12 cellular contexts compared by ENCODE assay signal in the genomic region with DNA sequence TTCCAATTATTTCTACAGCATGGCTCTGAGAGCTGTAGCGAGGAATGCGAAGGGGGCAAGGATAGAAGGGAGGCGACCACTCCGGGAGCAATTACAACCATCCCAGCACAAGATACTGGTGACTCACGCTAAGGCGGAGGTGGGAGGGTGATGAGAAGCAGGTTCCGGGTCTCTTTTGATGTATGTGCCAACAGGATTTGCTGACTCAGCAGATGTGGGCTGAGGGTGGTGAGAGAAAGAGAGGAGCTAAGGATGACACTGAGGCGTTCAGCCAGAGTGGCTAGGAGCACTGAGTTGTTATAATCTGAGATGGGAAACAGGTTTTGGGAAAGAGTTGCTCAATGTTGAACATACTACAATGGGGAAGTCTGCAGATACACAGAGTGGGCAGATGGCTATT. TPM values are rescaled to one million over a fixed set of nuclear protein-coding genes. Genes with fewer than 3 reads are reported as not detected.
DNase-seq lines count a peak whose midpoint lies in the region; ATAC-seq and TF ChIP-seq lines count a peak whose summit lies in the region.
"Had no signal": no experiment of that assay in that cellular context is flagged by ENCODE, and none has a peak within 500 bp of the region (broad histone marks: within the 10 kb centered on the region; RNA-seq: fewer than 3 reads in every experiment).

No MANE protein-coding gene starts in this region.

- CTCF ChIA-PET in activated CD8-positive, alpha-beta T cell treated with anti-CD3 and anti-CD28 coated beads for 36 hours (lab: Charles Lee), result no interaction called here
- CTCF ChIA-PET in activated CD8-positive, alpha-beta T cell treated with anti-CD3 and anti-CD28 coated beads, Interleukin-2, amount 10 ng/mL, durations not matched to agents 7 days and 5 days (lab: Charles Lee), result no interaction called here
- CTCF ChIA-PET in RWPE1 (lab: Yijun Ruan, JAX), result no interaction called here

- intact Hi-C loops in activated CD8-positive, alpha-beta T cell treated with anti-CD3 and anti-CD28 coated beads for 36 hours (cut with micrococcal nuclease), result no loop called here
- intact Hi-C loops in sciatic nerve (cut with DNase I), result no loop called here

- H3K4me1 Mint-ChIP-seq in activated CD8-positive, alpha-beta T cell treated with anti-CD3 and anti-CD28 coated beads for 36 hours (ENCODE audit: low read depth), result no peaks in the 10 kb centered on the region
- H3K4me1 Mint-ChIP-seq in activated CD8-positive, alpha-beta T cell treated with anti-CD3 and anti-CD28 coated beads, Interleukin-2, amount 10 ng/mL, durations not matched to agents 7 days and 5 days (ENCODE audit: low read depth), result no peaks in the 10 kb centered on the region

- TF ChIP-seq CTCF in activated CD8-positive, alpha-beta T cell treated with anti-CD3 and anti-CD28 coated beads for 36 hours (IDR thresholded peaks at IDR 0.05), result no peak
- TF ChIP-seq CTCF in RWPE1 (conservative IDR thresholded peaks at IDR 0.05; ENCODE audit: low read depth), result no peak
- no peak for TF ChIP-seq CTCF in fibroblast of villous mesenchyme (IDR thresholded peaks at IDR 0.05; ENCODE audit: insufficient read depth, low read depth, low read length)

- POLR2A ChIA-PET in activated CD8-positive, alpha-beta T cell treated with anti-CD3 and anti-CD28 coated beads for 36 hours (lab: Charles Lee), result no interaction called here
- POLR2A ChIA-PET in activated CD8-positive, alpha-beta T cell treated with anti-CD3 and anti-CD28 coated beads, Interleukin-2, amount 10 ng/mL, durations not matched to agents 7 days and 5 days (lab: Charles Lee), result no interaction called here
- POLR2A ChIA-PET in RWPE1 (lab: Yijun Ruan, JAX; ENCODE audit: low non-redundant PET), result no interaction called here

- no peaks in the 10 kb centered on the region for H3K36me3 Mint-ChIP-seq in activated CD8-positive, alpha-beta T cell treated with anti-CD3 and anti-CD28 coated beads for 36 hours (ENCODE audit: low read depth)
- H3K36me3 Mint-ChIP-seq in activated CD8-positive, alpha-beta T cell treated with anti-CD3 and anti-CD28 coated beads, Interleukin-2, amount 10 ng/mL, durations not matched to agents 7 days and 5 days (ENCODE audit: low read depth), result no peaks in the 10 kb centered on the region

- peak; percentile 34 for DNase-seq in activated CD8-positive, alpha-beta T cell treated with anti-CD3 and anti-CD28 coated beads for 36 hours
- DNase-seq in activated CD8-positive, alpha-beta T cell treated with anti-CD3 and anti-CD28 coated beads, Interleukin-2, amount 10 ng/mL, durations not matched to agents 7 days and 5 days, result no peak
- DNase-seq in RWPE1 (ENCODE audit: low spot score) (peak; percentile 86), fibroblast of villous mesenchyme (ENCODE audit: low read depth) (peak; percentile 84), NCI-H2029 treated with DMSO at 0.1 percent for 48 hours (lab: John Stamatoyannopoulos, UW) (no peak), sciatic nerve (ENCODE audit: low spot score) (no peak), GM19238 (ENCODE audit: insufficient read length, low spot score) (no peak)
- peak; percentile 28 for DNase-seq in stimulated activated CD4-positive, alpha-beta T cell treated with anti-CD3 and anti-CD28 coated beads, Interleukin-2, amount 100 ng/mL, for 4 hours (ENCODE audit: low read depth)
- DNase-seq: midbrain, NCI-H510A treated with DMSO at 0.1 percent for 48 hours, sigmoid colon, T-cell had no signal

- peaks cover 8% of the 10 kb centered on the region for H3K27me3 Mint-ChIP-seq in activated CD8-positive, alpha-beta T cell treated with anti-CD3 and anti-CD28 coated beads for 36 hours
- peaks cover 7% of the 10 kb centered on the region for H3K27me3 Mint-ChIP-seq in activated CD8-positive, alpha-beta T cell treated with anti-CD3 and anti-CD28 coated beads, Interleukin-2, amount 10 ng/mL, durations not matched to agents 7 days and 5 days (ENCODE audit: low read depth)

- H3K4me3 Mint-ChIP-seq in activated CD8-positive, alpha-beta T cell treated with anti-CD3 and anti-CD28 coated beads for 36 hours, result no peak overlapping the region
- H3K4me3 Mint-ChIP-seq in activated CD8-positive, alpha-beta T cell treated with anti-CD3 and anti-CD28 coated beads, Interleukin-2, amount 10 ng/mL, durations not matched to agents 7 days and 5 days, result no peak overlapping the region
- H3K4me3 Mint-ChIP-seq: T-cell had no signal

- no peak overlapping the region for H3K27ac Mint-ChIP-seq in activated CD8-positive, alpha-beta T cell treated with anti-CD3 and anti-CD28 coated beads for 36 hours
- H3K27ac Mint-ChIP-seq in activated CD8-positive, alpha-beta T cell treated with anti-CD3 and anti-CD28 coated beads, Interleukin-2, amount 10 ng/mL, durations not matched to agents 7 days and 5 days, result no peak overlapping the region
- H3K27ac Mint-ChIP-seq: T-cell had no signal

- ATAC-seq in activated CD8-positive, alpha-beta T cell treated with anti-CD3 and anti-CD28 coated beads for 36 hours, result peak; percentile 47
- ATAC-seq in activated CD8-positive, alpha-beta T cell treated with anti-CD3 and anti-CD28 coated beads, Interleukin-2, amount 10 ng/mL, durations not matched to agents 7 days and 5 days, result no peak
- no peak for ATAC-seq in sciatic nerve
- ATAC-seq: T-cell had no signal

- peaks cover 7% of the 10 kb centered on the region for H3K9me3 Mint-ChIP-seq in activated CD8-positive, alpha-beta T cell treated with anti-CD3 and anti-CD28 coated beads for 36 hours
- H3K9me3 Mint-ChIP-seq in activated CD8-positive, alpha-beta T cell treated with anti-CD3 and anti-CD28 coated beads, Interleukin-2, amount 10 ng/mL, durations not matched to agents 7 days and 5 days (ENCODE audit: insufficient read depth), result no peaks in the 10 kb centered on the region

- H3K4me3 ChIP-seq in fibroblast of villous mesenchyme (ENCODE audit: low read depth, low read length), result no peak overlapping the region
- H3K4me3 ChIP-seq: sigmoid colon had no signal

- H3K27ac ChIP-seq in RWPE1, result no peak overlapping the region
- H3K27ac ChIP-seq: sigmoid colon had no signal

RNA-seq across cellular contexts. Expression of a gene that starts 9.3 kb away (rescaled TPM):
- 10 to 100 TPM; 49.3 to 51.0 TPM for total RNA-seq in activated CD8-positive, alpha-beta T cell treated with anti-CD3 and anti-CD28 coated beads for 36 hours
- 10 to 100 TPM; 35.0 to 36.9 TPM for total RNA-seq in activated CD8-positive, alpha-beta T cell treated with anti-CD3 and anti-CD28 coated beads, Interleukin-2, amount 10 ng/mL, durations not matched to agents 7 days and 5 days
- total RNA-seq in fibroblast of villous mesenchyme (299 and 365 TPM in 2 replicates), sciatic nerve (62.7 TPM)

Comparison
In these comparisons a context has a peak if more than half of its experiments do, and no peak if none do; other contexts are left out.
1. DNase-seq: peak in activated CD8-positive, alpha-beta T cell treated with anti-CD3 and anti-CD28 coated beads for 36 hours (single experiment), RWPE1 (single experiment), fibroblast of villous mesenchyme (single experiment) and stimulated activated CD4-positive, alpha-beta T cell treated with anti-CD3 and anti-CD28 coated beads, Interleukin-2, amount 100 ng/mL, for 4 hours (single experiment); none in activated CD8-positive, alpha-beta T cell treated with anti-CD3 and anti-CD28 coated beads, Interleukin-2, amount 10 ng/mL, durations not matched to agents 7 days and 5 days (single experiment), NCI-H2029 treated with DMSO at 0.1 percent for 48 hours (single experiment), sciatic nerve (single experiment) and GM19238 (single experiment).